In the genomic region with DNA sequence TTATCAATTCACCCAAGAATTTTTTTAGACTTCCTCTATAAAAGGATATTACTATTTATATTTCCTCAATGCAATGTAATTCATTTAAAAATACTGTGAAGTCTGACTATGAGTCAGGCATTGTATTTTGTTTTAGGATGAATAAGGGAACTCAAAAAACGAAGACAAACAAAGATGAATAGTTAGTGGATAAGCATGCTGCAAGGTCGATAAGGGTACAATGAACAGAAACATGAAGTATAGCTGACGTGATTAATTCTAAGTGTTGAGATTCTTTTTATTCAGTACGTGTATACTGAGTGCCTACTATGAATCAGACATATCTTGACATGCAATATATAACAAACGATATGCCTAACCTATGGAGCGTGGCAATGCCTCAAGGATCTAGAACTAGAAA, we compare ENCODE assay signal across 16 cellular contexts.
"Had no signal": no experiment of that assay in that cellular context is flagged by ENCODE, and none has a peak within 500 bp of the region (broad histone marks: within the 10 kb centered on the region; RNA-seq: fewer than 3 reads in every experiment).

No MANE protein-coding gene starts in this region.

- H3K27ac ChIP-seq: SJSA1, SK-N-MC had no signal

- H3K9me3 ChIP-seq: SJSA1 had no signal

- DNase-seq: KBM-7, MV-4-11, NCI-H1048, NCI-H1436, NCI-H187, NCI-H2029, NCI-H2081 treated with DMSO at 0.1 percent for 48 hours, NCI-H2171, NCI-H524, NCI-H526 treated with DMSO at 0.1 percent for 48 hours, NCI-H774, Right ventricle myocardium superior, RPMI8226, SIG-M5 had no signal

- H3K27me3 ChIP-seq: SJSA1 had no signal

- H3K4me3 ChIP-seq: SJSA1, SK-N-MC had no signal

- H3K4me1 ChIP-seq: SJSA1 had no signal

- H3K36me3 ChIP-seq: SJSA1 had no signal
